ENCODE assay signal across 13 cellular contexts in genomic region chr10:113945075-113945686, GRCh38.
DNase-seq lines count a peak whose midpoint lies in the region; ATAC-seq, FAIRE-seq and TF ChIP-seq lines count a peak whose summit lies in the region.
"Had no signal": no experiment of that assay in that cellular context is flagged by ENCODE, and none has a peak within 500 bp of the region (broad histone marks: within the 10 kb centered on the region; RNA-seq: fewer than 3 reads in every experiment).

No MANE protein-coding gene starts in this region.

- H3K4me1 Mint-ChIP-seq in astrocyte (ENCODE audit: low read depth, unreplicated experiment): peaks cover 17% of the 10 kb centered on the region
- H3K4me1 Mint-ChIP-seq: endodermal cell had no signal

- H3K27me3 ChIP-seq in astrocyte (ENCODE audit: insufficient read depth, low read length) (no peaks in the 10 kb centered on the region), hepatocyte (no peaks in the 10 kb centered on the region), stomach (no peaks in the 10 kb centered on the region), prostate gland (replicated peaks; ENCODE audit: insufficient read depth) (no peaks in the 10 kb centered on the region)

- H3K36me3 Mint-ChIP-seq in astrocyte (ENCODE audit: low read depth, unreplicated experiment): no peaks in the 10 kb centered on the region

- H2AFZ ChIP-seq in astrocyte (ENCODE audit: low read depth, low read length) (peak overlapping the region; percentile 3), hepatocyte (no peak overlapping the region)

- TF ChIP-seq EP300 in stomach (IDR thresholded peaks at IDR 0.05): no peak

- H3K9me3 Mint-ChIP-seq in astrocyte (ENCODE audit: unreplicated experiment): peaks cover 2% of the 10 kb centered on the region
- H3K9me3 Mint-ChIP-seq: endodermal cell had no signal

- H3K9ac ChIP-seq in astrocyte (ENCODE audit: low read length): no peak overlapping the region

- H3K4me2 ChIP-seq in astrocyte (ENCODE audit: low read length): peak overlapping the region; percentile 52
- H3K4me2 ChIP-seq in hepatocyte: no peak overlapping the region

- TF ChIP-seq CTCF in astrocyte (IDR thresholded peaks at IDR 0.05; ENCODE audit: insufficient read depth, low read depth, low read length): no peak
- no peak for TF ChIP-seq CTCF in hepatocyte (IDR thresholded peaks at IDR 0.05; ENCODE audit: poor library complexity)
- TF ChIP-seq CTCF in stomach (IDR thresholded peaks at IDR 0.05): no peak
- no peak for TF ChIP-seq CTCF in prostate gland (IDR thresholded peaks at IDR 0.05)
- TF ChIP-seq CTCF in omental fat pad (IDR thresholded peaks at IDR 0.05): no peak

- TF ChIP-seq POLR2A in stomach (IDR thresholded peaks at IDR 0.05): no peak
- no peak for TF ChIP-seq POLR2A in prostate gland (IDR thresholded peaks at IDR 0.05)

- intact Hi-C loops in stomach (cut with DNase I; ENCODE audit: low total_unique reads) (no loop called here), prostate gland (cut with DNase I) (no loop called here)

- DNase-seq in HS-5 (ENCODE audit: low read depth) (peak; percentile 54), astrocyte (ENCODE audit: low read depth) (peak; percentile 68), hepatocyte (ENCODE audit: low spot score) (peak; percentile 50), stomach (peak; percentile 71), prostate gland (ENCODE audit: low spot score) (no peak), NCI-H1105 treated with DMSO at 0.1 percent for 48 hours (lab: John Stamatoyannopoulos, UW) (no peak), omental fat pad (ENCODE audit: low spot score) (no peak)
- DNase-seq in stimulated activated CD8-positive, alpha-beta memory T cell treated with anti-CD3 and anti-CD28 coated beads, Interleukin-4, amount 100 ng/mL, for 48 hours: no peak
- DNase-seq: activated naive CD4-positive, alpha-beta T cell treated with Interleukin-2 at 50 U/mL for 16 hours; endodermal cell; kidney; NCI-H1930; retina had no signal

- WGBS in hepatocyte (ENCODE audit: low lambda C conversion rate, missing lambda C conversion rate): 86% methylated on average over 9 of the region's 9 CpGs
- WGBS in stomach, 5 donors: 43 to 75% (median 58%) methylated on average over 9 of the region's 9 CpGs
- 81% methylated on average over 9 of the region's 9 CpGs for WGBS in prostate gland

- H3K79me2 ChIP-seq in astrocyte (ENCODE audit: insufficient read depth, low read length): no peaks in the 10 kb centered on the region
- no peaks in the 10 kb centered on the region for H3K79me2 ChIP-seq in hepatocyte

- H3K9me2 ChIP-seq in hepatocyte (replicated peaks; ENCODE audit: insufficient read depth): no peaks in the 10 kb centered on the region

- no peak overlapping the region for H3K4me3 Mint-ChIP-seq in astrocyte (ENCODE audit: unreplicated experiment)
- H3K4me3 Mint-ChIP-seq: endodermal cell had no signal

- H3K4me1 ChIP-seq in astrocyte (ENCODE audit: insufficient read depth, low read length) (peaks cover 11% of the 10 kb centered on the region), hepatocyte (ENCODE audit: insufficient read depth) (peaks cover 6% of the 10 kb centered on the region), stomach (peaks cover 13 to 21% (median 17%) of the 10 kb centered on the region in 4 donors), prostate gland (replicated peaks) (no peaks in the 10 kb centered on the region)

- peaks cover 8% of the 10 kb centered on the region for H3K27me3 Mint-ChIP-seq in astrocyte (ENCODE audit: low read depth, unreplicated experiment)

- H3K9me3 ChIP-seq in astrocyte (ENCODE audit: insufficient read depth, low read depth, low read length) (no peaks in the 10 kb centered on the region), hepatocyte (ENCODE audit: low read depth) (no peaks in the 10 kb centered on the region), stomach (no peaks in the 10 kb centered on the region), prostate gland (no peaks in the 10 kb centered on the region)

- no peaks in the 10 kb centered on the region for H4K20me1 ChIP-seq in astrocyte (ENCODE audit: insufficient read depth, low read length)
- no peaks in the 10 kb centered on the region for H4K20me1 ChIP-seq in hepatocyte (ENCODE audit: insufficient read depth, poor library complexity, severe bottlenecking)

- H3K4me3 ChIP-seq in astrocyte (ENCODE audit: insufficient read depth, low read depth, low read length) (no peak overlapping the region), hepatocyte (no peak overlapping the region), stomach (no peak overlapping the region), prostate gland (no peak overlapping the region)

- H3K36me3 ChIP-seq in astrocyte (ENCODE audit: insufficient read depth, low read length) (no peaks in the 10 kb centered on the region), hepatocyte (replicated peaks; ENCODE audit: insufficient read depth, low read depth) (no peaks in the 10 kb centered on the region), stomach (no peaks in the 10 kb centered on the region), prostate gland (no peaks in the 10 kb centered on the region)

- FAIRE-seq in astrocyte (lab: Jason Lieb, UNC): no peak
- FAIRE-seq: kidney had no signal

- no peak for ATAC-seq in omental fat pad (ENCODE audit: low FRiP score)

- H3K27ac Mint-ChIP-seq in astrocyte (ENCODE audit: unreplicated experiment): no peak overlapping the region
- H3K27ac Mint-ChIP-seq: endodermal cell had no signal

- H3K27ac ChIP-seq in astrocyte (ENCODE audit: low read depth, low read length) (no peak overlapping the region), hepatocyte (peak overlapping the region; percentile 45), stomach (peak overlapping the region in 4 of 5 donors; percentile 53 to 65 (median 62)), prostate gland (peak overlapping the region in 1 of 2 donors; percentile 1)

Comparison
In these comparisons a context has a peak if more than half of its experiments do, and no peak if none do; other contexts are left out.
1. DNase-seq: peak in HS-5 (single experiment), astrocyte (single experiment), hepatocyte (single experiment) and stomach (single experiment); none in stimulated activated CD8-positive, alpha-beta memory T cell treated with anti-CD3 and anti-CD28 coated beads, Interleukin-4, amount 100 ng/mL, for 48 hours (single experiment), prostate gland (single experiment), NCI-H1105 treated with DMSO at 0.1 percent for 48 hours (single experiment) and omental fat pad (single experiment).